ENCODE assay signal across 14 cellular contexts in the genomic region with DNA sequence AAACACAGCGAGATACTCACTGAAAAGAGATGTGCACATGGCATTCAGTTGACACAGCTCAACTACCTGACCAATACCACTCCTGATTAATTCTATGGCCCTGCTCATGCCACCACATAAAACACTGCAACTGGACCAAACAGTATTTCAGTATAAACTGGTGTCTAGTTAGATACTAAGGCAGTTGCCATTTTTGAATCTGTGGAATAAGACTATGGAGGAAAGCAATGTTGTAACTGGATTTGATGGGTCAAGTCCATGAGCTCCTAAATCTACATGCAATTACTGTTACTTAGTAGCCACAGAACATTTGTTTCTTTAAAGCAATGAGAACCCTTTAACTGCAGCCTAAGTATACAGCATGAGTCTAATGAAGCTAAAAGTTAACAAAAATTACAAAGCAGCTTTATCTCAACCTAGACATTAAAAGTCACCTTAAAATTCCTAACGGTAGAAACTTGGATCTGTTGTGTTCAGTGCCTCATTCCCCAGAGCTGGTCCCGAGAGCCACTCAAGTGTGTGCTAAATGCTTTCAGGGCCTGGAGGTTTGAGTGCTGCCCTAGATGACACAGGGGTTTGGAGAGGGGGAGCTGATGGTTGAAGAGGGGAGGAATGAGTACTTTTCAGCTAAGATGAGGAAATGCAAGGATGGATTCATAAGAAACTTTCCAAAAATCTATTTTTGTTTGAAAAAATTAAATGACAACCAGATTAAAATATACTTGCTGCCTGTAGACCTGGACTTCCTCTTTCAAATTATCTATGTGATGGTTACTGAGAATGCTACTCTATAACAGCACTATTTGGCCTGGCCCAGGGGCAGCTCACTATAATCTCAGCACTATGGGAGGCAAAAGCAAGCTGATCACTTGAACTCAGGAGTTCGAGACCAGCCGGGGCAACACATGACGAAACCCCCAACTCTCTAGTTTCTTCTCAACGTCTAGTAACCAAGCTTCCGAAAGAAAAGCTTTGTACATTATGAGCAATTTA. TPM values are rescaled to one million over a fixed set of nuclear protein-coding genes. Genes with fewer than 3 reads are reported as not detected.
A peak's percentile ranks its signal among the peaks of the same experiment; 100 is the strongest.
DNase-seq lines count a peak whose midpoint lies in the region; ATAC-seq and TF ChIP-seq lines count a peak whose summit lies in the region.
"Had no signal": no experiment of that assay in that cellular context is flagged by ENCODE, and none has a peak within 500 bp of the region (broad histone marks: within the 10 kb centered on the region; RNA-seq: fewer than 3 reads in every experiment).

No MANE protein-coding gene starts in this region.

- H2AFZ ChIP-seq in GM23338: no peak overlapping the region

- 0 out of 2 replicates have a peak overlapping the region, but pooled peaks have one; percentile 41 for H3K27ac ChIP-seq in GM23338 (ENCODE audit: low read depth)
- no peak overlapping the region for H3K27ac ChIP-seq in transverse colon
- no peak overlapping the region for H3K27ac ChIP-seq in Peyer's patch
- H3K27ac ChIP-seq: esophagus squamous epithelium, heart left ventricle had no signal

- no peak overlapping the region for H3K4me3 ChIP-seq in GM23338
- no peak overlapping the region for H3K4me3 ChIP-seq in transverse colon
- H3K4me3 ChIP-seq in Peyer's patch: no peak overlapping the region
- H3K4me3 ChIP-seq: esophagus squamous epithelium, heart left ventricle had no signal

- WGBS in transverse colon (ENCODE audit: low coverage in 1 of 2), 2 donors: 86 to 94% methylated on average over 7 to 8 of the region's 8 CpGs

- H4K20me1 ChIP-seq in GM23338 (replicated peaks; ENCODE audit: insufficient read depth): peaks cover 79% of the 10 kb centered on the region

- H3K4me2 ChIP-seq in GM23338: no peak overlapping the region

- H3K27ac Mint-ChIP-seq in activated T-cell treated with anti-CD3 and anti-CD28 coated beads, Interleukin-2, amount 50 U/mL, for 72 hours: peak overlapping the region; percentile 14
- H3K27ac Mint-ChIP-seq in GM23338: peak overlapping the region; percentile 65; the same call in 1 of the 2 replicates
- peak overlapping the region; percentile 48 for H3K27ac Mint-ChIP-seq in activated CD8-positive, alpha-beta T cell treated with anti-CD3 and anti-CD28 coated beads, Interleukin-2, amount 10 ng/mL, durations not matched to agents 7 days and 5 days
- H3K27ac Mint-ChIP-seq in stimulated activated effector memory CD8-positive, alpha-beta T cell treated with anti-CD3 and anti-CD28 coated beads, Interleukin-12 subunit alpha, Interleukin-12 subunit beta, amount 100 ng/mL, for 72 hours: peak overlapping the region; percentile 29

- POLR2A ChIA-PET in activated CD8-positive, alpha-beta T cell treated with anti-CD3 and anti-CD28 coated beads, Interleukin-2, amount 10 ng/mL, durations not matched to agents 7 days and 5 days (lab: Charles Lee): interaction anchor here (1.8 kb wide), 1 partner anchor 13 kb away, joined by 5 read pairs; no protein-coding TSS in a partner anchor

- H3K27me3 ChIP-seq in GM23338 (ENCODE audit: insufficient read depth) (no peaks in the 10 kb centered on the region), transverse colon (no peaks in the 10 kb centered on the region), Peyer's patch (no peaks in the 10 kb centered on the region)
- H3K27me3 ChIP-seq: esophagus squamous epithelium, heart left ventricle had no signal

- in situ Hi-C loops in transverse colon (cut with MboI; ENCODE audit: low pct_ligation_motif_present in 1 of 4, low pct_unique_long_range_greater_than_20kb in 1 of 4, low sequenced_read_pairs in 3 of 4): no loop called here

- no peaks in the 10 kb centered on the region for H3K27me3 Mint-ChIP-seq in activated T-cell treated with anti-CD3 and anti-CD28 coated beads, Interleukin-2, amount 50 U/mL, for 72 hours (ENCODE audit: low read depth)
- no peaks in the 10 kb centered on the region for H3K27me3 Mint-ChIP-seq in activated T-cell treated with anti-CD3 and anti-CD28 coated beads, Interleukin-2, amount 50 U/mL, for 4 hours (ENCODE audit: low read depth)
- H3K27me3 Mint-ChIP-seq in GM23338 (ENCODE audit: insufficient read depth, low read depth, poor library complexity): peaks cover 3% of the 10 kb centered on the region
- no peaks in the 10 kb centered on the region for H3K27me3 Mint-ChIP-seq in activated CD8-positive, alpha-beta T cell treated with anti-CD3 and anti-CD28 coated beads, Interleukin-2, amount 10 ng/mL, durations not matched to agents 7 days and 5 days (ENCODE audit: low read depth)

- intact Hi-C loops in transverse colon (cut with DNase I; ENCODE audit: low total_unique reads): no loop called here

- no peak for DNase-seq in activated T-cell treated with anti-CD3 and anti-CD28 coated beads, Interleukin-2, amount 50 U/mL, for 72 hours
- DNase-seq in activated T-cell treated with anti-CD3 and anti-CD28 coated beads, Interleukin-2, amount 50 U/mL, for 4 hours: no peak
- DNase-seq in GM23338 (ENCODE audit: low spot score) (no peak), transverse colon (no peak), Peyer's patch (no peak)
- DNase-seq in activated CD8-positive, alpha-beta T cell treated with anti-CD3 and anti-CD28 coated beads, Interleukin-2, amount 10 ng/mL, durations not matched to agents 7 days and 5 days: no peak
- no peak for DNase-seq in stimulated activated effector memory CD8-positive, alpha-beta T cell treated with anti-CD3 and anti-CD28 coated beads, Interleukin-12 subunit alpha, Interleukin-12 subunit beta, amount 100 ng/mL, for 72 hours (ENCODE audit: low spot score in 2 of 2)
- DNase-seq: esophagus squamous epithelium; heart left ventricle; mesenchymal stem cell; NCI-H1436 treated with DMSO at 0.1 percent for 48 hours; NK-92 treated with Interleukin-12 subunit alpha and Interleukin-12 subunit beta, amount 100 ng/mL, for 24 hours; SHP77 had no signal

- TF ChIP-seq EP300 in transverse colon (IDR thresholded peaks at IDR 0.05; ENCODE audit: low read depth): no peak

- H3K79me2 ChIP-seq in GM23338 (replicated peaks; ENCODE audit: insufficient read depth): peaks cover 98% of the 10 kb centered on the region

- CTCF ChIA-PET in activated CD8-positive, alpha-beta T cell treated with anti-CD3 and anti-CD28 coated beads, Interleukin-2, amount 10 ng/mL, durations not matched to agents 7 days and 5 days (lab: Charles Lee): interaction anchor here (1.1 to 3.4 kb wide), 3 partner anchors 14 to 44 kb away, joined by 3 to 15 read pairs (median 9); no protein-coding TSS in a partner anchor

- H3K9me3 ChIP-seq in transverse colon (no peaks in the 10 kb centered on the region), Peyer's patch (no peaks in the 10 kb centered on the region)
- H3K9me3 ChIP-seq: esophagus squamous epithelium, heart left ventricle had no signal

- H3K36me3 ChIP-seq in GM23338 (ENCODE audit: insufficient read depth) (peaks cover 76% of the 10 kb centered on the region), transverse colon (peaks cover 0 to 66% (median 33%) of the 10 kb centered on the region in 4 donors), Peyer's patch (peaks cover 3 to 83% (median 5%) of the 10 kb centered on the region in 3 donors)

- H3K9me2 ChIP-seq in GM23338 (ENCODE audit: insufficient read depth): no peaks in the 10 kb centered on the region

- no peak for TF ChIP-seq POLR2A in transverse colon (IDR thresholded peaks at IDR 0.05)
- no peak for TF ChIP-seq POLR2A in Peyer's patch (IDR thresholded peaks at IDR 0.05)

- H3K36me3 Mint-ChIP-seq in activated T-cell treated with anti-CD3 and anti-CD28 coated beads, Interleukin-2, amount 50 U/mL, for 72 hours (ENCODE audit: insufficient read depth in 2 of 2): peaks cover 7 to 55% of the 10 kb centered on the region in 2 donors
- H3K36me3 Mint-ChIP-seq in activated T-cell treated with anti-CD3 and anti-CD28 coated beads, Interleukin-2, amount 50 U/mL, for 4 hours (ENCODE audit: insufficient read depth): peaks cover 67% of the 10 kb centered on the region
- peaks cover 97% of the 10 kb centered on the region for H3K36me3 Mint-ChIP-seq in GM23338 (ENCODE audit: low read depth)
- H3K36me3 Mint-ChIP-seq in activated CD8-positive, alpha-beta T cell treated with anti-CD3 and anti-CD28 coated beads, Interleukin-2, amount 10 ng/mL, durations not matched to agents 7 days and 5 days (ENCODE audit: low read depth): peaks cover 90% of the 10 kb centered on the region
- H3K36me3 Mint-ChIP-seq in stimulated activated effector memory CD8-positive, alpha-beta T cell treated with anti-CD3 and anti-CD28 coated beads, Interleukin-12 subunit alpha, Interleukin-12 subunit beta, amount 100 ng/mL, for 72 hours: peaks cover 100% of the 10 kb centered on the region

- H3F3A ChIP-seq in GM23338 (replicated peaks; ENCODE audit: low read depth): peaks cover 37% of the 10 kb centered on the region

- no peaks in the 10 kb centered on the region for H3K9me3 Mint-ChIP-seq in activated T-cell treated with anti-CD3 and anti-CD28 coated beads, Interleukin-2, amount 50 U/mL, for 72 hours
- H3K9me3 Mint-ChIP-seq in activated T-cell treated with anti-CD3 and anti-CD28 coated beads, Interleukin-2, amount 50 U/mL, for 4 hours: no peaks in the 10 kb centered on the region
- no peaks in the 10 kb centered on the region for H3K9me3 Mint-ChIP-seq in GM23338
- no peaks in the 10 kb centered on the region for H3K9me3 Mint-ChIP-seq in activated CD8-positive, alpha-beta T cell treated with anti-CD3 and anti-CD28 coated beads, Interleukin-2, amount 10 ng/mL, durations not matched to agents 7 days and 5 days (ENCODE audit: insufficient read depth)
- H3K9me3 Mint-ChIP-seq in stimulated activated effector memory CD8-positive, alpha-beta T cell treated with anti-CD3 and anti-CD28 coated beads, Interleukin-12 subunit alpha, Interleukin-12 subunit beta, amount 100 ng/mL, for 72 hours: no peaks in the 10 kb centered on the region

- TF ChIP-seq CTCF in GM23338 (conservative IDR thresholded peaks at IDR 0.05; ENCODE audit: low read depth in 2 of 2): no peak
- TF ChIP-seq CTCF in transverse colon (IDR thresholded peaks at IDR 0.05): no peak
- TF ChIP-seq CTCF in Peyer's patch (IDR thresholded peaks at IDR 0.05): no peak

- peaks cover 25% of the 10 kb centered on the region for H3K4me1 Mint-ChIP-seq in activated T-cell treated with anti-CD3 and anti-CD28 coated beads, Interleukin-2, amount 50 U/mL, for 72 hours (ENCODE audit: low read depth)
- peaks cover 32% of the 10 kb centered on the region for H3K4me1 Mint-ChIP-seq in activated T-cell treated with anti-CD3 and anti-CD28 coated beads, Interleukin-2, amount 50 U/mL, for 4 hours (ENCODE audit: low read depth)
- H3K4me1 Mint-ChIP-seq in GM23338: peaks cover 6% of the 10 kb centered on the region; the same call in 2 of the 3 replicates
- H3K4me1 Mint-ChIP-seq in activated CD8-positive, alpha-beta T cell treated with anti-CD3 and anti-CD28 coated beads, Interleukin-2, amount 10 ng/mL, durations not matched to agents 7 days and 5 days (ENCODE audit: low read depth): peaks cover 36% of the 10 kb centered on the region
- H3K4me1 Mint-ChIP-seq in stimulated activated effector memory CD8-positive, alpha-beta T cell treated with anti-CD3 and anti-CD28 coated beads, Interleukin-12 subunit alpha, Interleukin-12 subunit beta, amount 100 ng/mL, for 72 hours: peaks cover 30% of the 10 kb centered on the region

- ATAC-seq in activated T-cell treated with anti-CD3 and anti-CD28 coated beads, Interleukin-2, amount 50 U/mL, for 72 hours (replicated peaks in 1 of 2): no peak
- no peak for ATAC-seq in activated T-cell treated with anti-CD3 and anti-CD28 coated beads, Interleukin-2, amount 50 U/mL, for 4 hours
- ATAC-seq in GM23338 (no peak), HG03460 (IDR thresholded peaks at IDR 0.05; ENCODE audit: unreplicated experiment) (no peak)
- ATAC-seq in activated CD8-positive, alpha-beta T cell treated with anti-CD3 and anti-CD28 coated beads, Interleukin-2, amount 10 ng/mL, durations not matched to agents 7 days and 5 days: no peak
- ATAC-seq in stimulated activated effector memory CD8-positive, alpha-beta T cell treated with anti-CD3 and anti-CD28 coated beads, Interleukin-12 subunit alpha, Interleukin-12 subunit beta, amount 100 ng/mL, for 72 hours: no peak
- ATAC-seq: heart left ventricle had no signal

- H3K4me1 ChIP-seq in GM23338 (ENCODE audit: insufficient read depth) (no peaks in the 10 kb centered on the region), transverse colon (peaks cover 13 to 41% (median 22%) of the 10 kb centered on the region in 4 donors), Peyer's patch (peaks cover 0 to 16% (median 5%) of the 10 kb centered on the region in 4 donors)

- H3K4me3 Mint-ChIP-seq in activated T-cell treated with anti-CD3 and anti-CD28 coated beads, Interleukin-2, amount 50 U/mL, for 72 hours: no peak overlapping the region
- no peak overlapping the region for H3K4me3 Mint-ChIP-seq in activated T-cell treated with anti-CD3 and anti-CD28 coated beads, Interleukin-2, amount 50 U/mL, for 4 hours
- H3K4me3 Mint-ChIP-seq in GM23338: no peak overlapping the region
- no peak overlapping the region for H3K4me3 Mint-ChIP-seq in activated CD8-positive, alpha-beta T cell treated with anti-CD3 and anti-CD28 coated beads, Interleukin-2, amount 10 ng/mL, durations not matched to agents 7 days and 5 days
- no peak overlapping the region for H3K4me3 Mint-ChIP-seq in stimulated activated effector memory CD8-positive, alpha-beta T cell treated with anti-CD3 and anti-CD28 coated beads, Interleukin-12 subunit alpha, Interleukin-12 subunit beta, amount 100 ng/mL, for 72 hours

RNA-seq across cellular contexts. Expression of a gene that starts 15.6 kb away (rescaled TPM):
- total RNA-seq in activated T-cell treated with anti-CD3 and anti-CD28 coated beads, Interleukin-2, amount 50 U/mL, for 72 hours: 100 to 1,000 TPM; 207 to 208 TPM
- 100 to 1,000 TPM; 148 to 177 (median 168) TPM for total RNA-seq in activated T-cell treated with anti-CD3 and anti-CD28 coated beads, Interleukin-2, amount 50 U/mL, for 4 hours
- total RNA-seq in GM23338 (2014; rRNA removed; shearing (Covaris generic)): 269 and 287 TPM in 2 replicates
- 154 and 167 TPM in 2 replicates for polyA plus RNA-seq in GM23338 (2016; fragmentation: Nextera tagmentation; extraction: Ambion mirVana)
- 100 to 1,000 TPM; 168 to 177 TPM for total RNA-seq in activated CD8-positive, alpha-beta T cell treated with anti-CD3 and anti-CD28 coated beads, Interleukin-2, amount 10 ng/mL, durations not matched to agents 7 days and 5 days
- total RNA-seq in transverse colon (100 to 1,000 TPM in 2 of 4 donors, 10 to 100 TPM in 2; 91.9 to 160 (median 122) TPM), Peyer's patch (100 to 1,000 TPM; 131 to 257 (median 132) TPM)

RNA-seq across cellular contexts. Expression of a gene that starts 15.8 kb away (rescaled TPM):
- 10 to 100 TPM; 41.1 to 47.0 TPM for total RNA-seq in activated T-cell treated with anti-CD3 and anti-CD28 coated beads, Interleukin-2, amount 50 U/mL, for 72 hours
- 10 to 100 TPM; 14.4 to 16.6 (median 16.2) TPM for total RNA-seq in activated T-cell treated with anti-CD3 and anti-CD28 coated beads, Interleukin-2, amount 50 U/mL, for 4 hours
- total RNA-seq in GM23338 (2014; rRNA removed; shearing (Covaris generic)): 41.5 and 43.1 TPM in 2 replicates
- polyA plus RNA-seq in GM23338 (2016; fragmentation: Nextera tagmentation; extraction: Ambion mirVana): 55.2 and 56.9 TPM in 2 replicates
- total RNA-seq in activated CD8-positive, alpha-beta T cell treated with anti-CD3 and anti-CD28 coated beads, Interleukin-2, amount 10 ng/mL, durations not matched to agents 7 days and 5 days: 10 to 100 TPM; 39.4 to 46.9 TPM
- total RNA-seq in transverse colon: 10 to 100 TPM in 3 of 4 donors, 1 to 10 TPM in 1; 4.1 to 18.8 (median 14.3) TPM
- total RNA-seq in Peyer's patch: 10 to 100 TPM; 16.1 to 38.0 (median 19.0) TPM

Comparison
In these comparisons a context has a peak if more than half of its experiments do, and no peak if none do; other contexts are left out.
1. H3K27ac Mint-ChIP-seq: peak in every context shown above with its lines; median percentile 65 in GM23338; 48 in activated CD8-positive, alpha-beta T cell treated with anti-CD3 and anti-CD28 coated beads, Interleukin-2, amount 10 ng/mL, durations not matched to agents 7 days and 5 days; 29 in stimulated activated effector memory CD8-positive, alpha-beta T cell treated with anti-CD3 and anti-CD28 coated beads, Interleukin-12 subunit alpha, Interleukin-12 subunit beta, amount 100 ng/mL, for 72 hours; 14 in activated T-cell treated with anti-CD3 and anti-CD28 coated beads, Interleukin-2, amount 50 U/mL, for 72 hours.